ENCODE assay signal across 24 cellular contexts in genomic region chr13:65787087-65787486, GRCh38.
"Had no signal": no experiment of that assay in that cellular context is flagged by ENCODE, and none has a peak within 500 bp of the region (broad histone marks: within the 10 kb centered on the region; RNA-seq: fewer than 3 reads in every experiment).

No MANE protein-coding gene starts in this region.

- H3K36me3 ChIP-seq: colonic mucosa, esophagus squamous epithelium, gastrocnemius medialis, heart right ventricle, left ventricle myocardium inferior, lower lobe of right lung, neural progenitor cell, ovary, right atrium auricular region, stomach, thoracic aorta, transverse colon had no signal

- DNase-seq: colonic mucosa; dermis blood vessel endothelial cell; esophagus squamous epithelium; gastrocnemius medialis; heart right ventricle; hypothalamus; kidney; left cardiac atrium; left ventricle myocardium inferior; lower lobe of right lung; midbrain; nucleus accumbens; ovary; small intestine; stimulated activated CD4-positive, alpha-beta T cell treated with anti-CD3 and anti-CD28 coated beads, Interleukin-12 subunit alpha, Interleukin-12 subunit beta, amount 100 ng/mL, for 4 hours; stimulated activated naive CD4-positive, alpha-beta T cell; stomach; substantia nigra; transverse colon had no signal

- H3K9me3 Mint-ChIP-seq: neural progenitor cell had no signal

- H3K27me3 ChIP-seq: colonic mucosa, esophagus squamous epithelium, gastrocnemius medialis, heart right ventricle, neural progenitor cell, ovary, right atrium auricular region, stomach, transverse colon had no signal

- H3K4me3 Mint-ChIP-seq: memory B cell; natural killer cell treated with Interleukin-12 subunit alpha and Interleukin-12 subunit beta and Interleukin-15 and Interleukin-18, amount 100 ng/mL, for 72 hours; neural progenitor cell had no signal

- H2AFZ ChIP-seq: neural progenitor cell had no signal

- H3K9me3 ChIP-seq: colonic mucosa, esophagus squamous epithelium, gastrocnemius medialis, left ventricle myocardium inferior, lower lobe of right lung, ovary, right atrium auricular region, stomach, thoracic aorta, transverse colon had no signal

- H3K27me3 Mint-ChIP-seq: memory B cell; natural killer cell treated with Interleukin-12 subunit alpha and Interleukin-12 subunit beta and Interleukin-15 and Interleukin-18, amount 100 ng/mL, for 72 hours had no signal

- H3K4me1 Mint-ChIP-seq: memory B cell, neural progenitor cell had no signal

- H3K27ac ChIP-seq: colonic mucosa, esophagus squamous epithelium, gastrocnemius medialis, heart right ventricle, left ventricle myocardium inferior, lower lobe of right lung, neural progenitor cell, ovary, right atrium auricular region, stomach, thoracic aorta, transverse colon had no signal

- H3K36me3 Mint-ChIP-seq: memory B cell; natural killer cell treated with Interleukin-12 subunit alpha and Interleukin-12 subunit beta and Interleukin-15 and Interleukin-18, amount 100 ng/mL, for 72 hours; neural progenitor cell had no signal

- H3K9ac ChIP-seq: neural progenitor cell had no signal

- H3K4me3 ChIP-seq: colonic mucosa, esophagus squamous epithelium, gastrocnemius medialis, heart right ventricle, left ventricle myocardium inferior, lower lobe of right lung, neural progenitor cell, ovary, right atrium auricular region, stomach, thoracic aorta, transverse colon had no signal

- H3K27ac Mint-ChIP-seq: memory B cell; natural killer cell treated with Interleukin-12 subunit alpha and Interleukin-12 subunit beta and Interleukin-15 and Interleukin-18, amount 100 ng/mL, for 72 hours; neural progenitor cell had no signal

- H3K4me1 ChIP-seq: colonic mucosa, esophagus squamous epithelium, gastrocnemius medialis, heart right ventricle, left ventricle myocardium inferior, lower lobe of right lung, neural progenitor cell, right atrium auricular region, stomach, transverse colon had no signal

- H3K4me2 ChIP-seq: neural progenitor cell had no signal
